ENCODE assay signal across 5 cellular contexts in the genomic region with DNA sequence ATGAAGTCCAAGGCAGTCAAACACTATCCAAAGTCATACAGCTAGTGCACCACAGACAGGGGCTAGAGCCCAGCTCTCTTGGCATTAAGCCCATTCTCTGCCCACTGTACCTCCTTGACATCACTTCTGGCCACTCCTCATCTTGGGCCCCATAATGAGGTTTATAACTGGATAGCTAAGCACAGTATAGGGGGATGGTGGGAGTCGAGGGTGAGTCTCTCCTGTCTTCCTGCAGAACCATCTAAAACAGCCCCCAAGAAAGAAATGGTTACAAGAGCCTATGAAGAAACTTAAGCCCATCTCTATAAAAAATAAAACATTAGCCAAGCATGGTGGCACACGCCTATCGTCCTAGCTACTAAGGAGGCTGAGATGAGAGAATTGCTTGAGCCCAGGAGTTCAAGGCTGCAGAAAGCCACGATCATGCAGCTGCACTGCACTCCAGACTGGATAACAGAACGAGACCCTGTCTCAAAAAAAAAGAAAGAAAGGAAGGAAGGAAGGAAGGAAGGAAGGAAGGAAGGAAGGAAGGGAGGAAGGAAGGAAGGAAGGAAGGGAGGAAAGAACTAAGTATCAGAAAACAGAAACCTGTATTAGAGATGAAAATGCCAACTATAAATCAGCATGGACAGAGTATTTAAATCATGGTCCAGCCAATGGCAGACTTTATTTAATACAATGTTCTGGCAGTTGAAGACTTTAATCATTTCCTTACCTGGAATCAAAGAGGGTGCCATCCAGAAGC.
A peak's percentile ranks its signal among the peaks of the same experiment; 100 is the strongest.
DNase-seq lines count a peak whose midpoint lies in the region; ATAC-seq, FAIRE-seq and TF ChIP-seq lines count a peak whose summit lies in the region.
"Not testable (repeated sequence)": the region's sequence is repeated elsewhere in the genome, so short reads cannot be mapped to it uniquely, and the experiment has no call there.

No MANE protein-coding gene starts in this region.

- H3K27me3 ChIP-seq in RWPE2 (ENCODE audit: insufficient read depth, poor library complexity, severe bottlenecking); mammary epithelial cell (ENCODE audit: insufficient read depth, low read length); keratinocyte (ENCODE audit: control insufficient read depth, extremely low read depth, insufficient read depth, low read length): not testable (repeated sequence)

- not testable (repeated sequence) for H3K27me3 Mint-ChIP-seq in activated T-helper 2 cell treated with anti-CD3 and anti-CD28 coated beads, Interferon-gamma antibody, Interleukin-2, Interleukin-4, amounts not matched to agents 10 μg/mL and 5 μg/mL and 100 μg/mL, durations not matched to agents 14 hours and 24 hours and 36 hours (ENCODE audit: low read depth); progenitor cell of endocrine pancreas

- not testable (repeated sequence) for H3K9ac ChIP-seq in mammary epithelial cell (ENCODE audit: insufficient read depth, low read length); keratinocyte (ENCODE audit: control insufficient read depth, extremely low read depth, insufficient read depth, low read length)

- H3K9me1 ChIP-seq in keratinocyte (ENCODE audit: control insufficient read depth, extremely low read depth, insufficient read depth, low read length), result not testable (repeated sequence)

- peak overlapping the region; percentile 52 for H3K27ac Mint-ChIP-seq in activated T-helper 2 cell treated with anti-CD3 and anti-CD28 coated beads, Interferon-gamma antibody, Interleukin-2, Interleukin-4, amounts not matched to agents 10 μg/mL and 5 μg/mL and 100 μg/mL, durations not matched to agents 14 hours and 24 hours and 36 hours
- H3K27ac Mint-ChIP-seq in progenitor cell of endocrine pancreas, result peak overlapping the region; percentile 31

- not testable (repeated sequence) for H3K4me3 ChIP-seq in RWPE2 (ENCODE audit: severe bottlenecking); mammary epithelial cell (replicated peaks in 1 of 3; ENCODE audit: insufficient read depth in 1 of 3, low read depth in 2 of 3, low read length in 3 of 3); keratinocyte (ENCODE audit: control insufficient read depth in 2 of 3, extremely low read depth in 1 of 3, insufficient read depth in 2 of 3, low read depth in 1 of 3, low read length in 3 of 3)

- not testable (repeated sequence) for TF ChIP-seq CTCF in RWPE2 (IDR thresholded peaks at IDR 0.05; ENCODE audit: poor library complexity, severe bottlenecking); mammary epithelial cell (conservative IDR thresholded peaks at IDR 0.05 in 1 of 2, IDR thresholded peaks at IDR 0.05 in 1 of 2; ENCODE audit: extremely low read depth in 1 of 2, insufficient read depth in 1 of 2, low read depth in 1 of 2, low read length in 2 of 2); keratinocyte (optimal IDR thresholded peaks at IDR 0.05 in 1 of 3, IDR thresholded peaks at IDR 0.05 in 1 of 3, conservative IDR thresholded peaks at IDR 0.05 in 1 of 3; ENCODE audit: extremely low read depth in 1 of 3, insufficient read depth in 2 of 3, low read length in 3 of 3); progenitor cell of endocrine pancreas (IDR thresholded peaks at IDR 0.05; ENCODE audit: unreplicated experiment)

- ATAC-seq in RWPE2 (ENCODE audit: low read depth), result not testable (repeated sequence)

- not testable (repeated sequence) for H3K4me3 Mint-ChIP-seq in activated T-helper 2 cell treated with anti-CD3 and anti-CD28 coated beads, Interferon-gamma antibody, Interleukin-2, Interleukin-4, amounts not matched to agents 10 μg/mL and 5 μg/mL and 100 μg/mL, durations not matched to agents 14 hours and 24 hours and 36 hours (ENCODE audit: low read depth); progenitor cell of endocrine pancreas (ENCODE audit: low read depth)

- BruUV-seq in mammary epithelial cell (replicated peaks; lab: Mats Ljungman, UMichigan), result not testable (repeated sequence)

- intact Hi-C loops in activated T-helper 2 cell treated with anti-CD3 and anti-CD28 coated beads, Interferon-gamma antibody, Interleukin-2, Interleukin-4, amounts not matched to agents 10 μg/mL and 5 μg/mL and 100 μg/mL, durations not matched to agents 14 hours and 24 hours and 36 hours (cut with micrococcal nuclease); mammary epithelial cell (cut with micrococcal nuclease): not testable (repeated sequence)

- not testable (repeated sequence) for H3K36me3 Mint-ChIP-seq in activated T-helper 2 cell treated with anti-CD3 and anti-CD28 coated beads, Interferon-gamma antibody, Interleukin-2, Interleukin-4, amounts not matched to agents 10 μg/mL and 5 μg/mL and 100 μg/mL, durations not matched to agents 14 hours and 24 hours and 36 hours (ENCODE audit: low read depth); progenitor cell of endocrine pancreas (ENCODE audit: insufficient read depth)

- H3K36me3 ChIP-seq in RWPE2 (ENCODE audit: low read depth); mammary epithelial cell (ENCODE audit: insufficient read depth, low read length); keratinocyte (ENCODE audit: control insufficient read depth in 2 of 2, extremely low read depth in 1 of 2, insufficient read depth in 2 of 2, low read length in 2 of 2): not testable (repeated sequence)

- not testable (repeated sequence) for H3K9me3 ChIP-seq in RWPE2 (ENCODE audit: severe bottlenecking); mammary epithelial cell (replicated peaks; ENCODE audit: insufficient read depth, low read length); keratinocyte (ENCODE audit: control insufficient read depth, low read depth, low read length)

- H2AFZ ChIP-seq in mammary epithelial cell (ENCODE audit: low read depth, low read length); keratinocyte (ENCODE audit: control insufficient read depth, low read length): not testable (repeated sequence)

- not testable (repeated sequence) for FAIRE-seq in keratinocyte (lab: Jason Lieb, UNC)

- DNase-seq in RWPE2 (ENCODE audit: low spot score); activated T-helper 2 cell treated with anti-CD3 and anti-CD28 coated beads, Interferon-gamma antibody, Interleukin-2, Interleukin-4, amounts not matched to agents 10 μg/mL and 5 μg/mL and 100 μg/mL, durations not matched to agents 14 hours and 24 hours and 36 hours (ENCODE audit: low spot score); mammary epithelial cell; keratinocyte (ENCODE audit: low read depth, low spot score); progenitor cell of endocrine pancreas (ENCODE audit: low spot score, unreplicated experiment): not testable (repeated sequence)

- H3K4me1 Mint-ChIP-seq in activated T-helper 2 cell treated with anti-CD3 and anti-CD28 coated beads, Interferon-gamma antibody, Interleukin-2, Interleukin-4, amounts not matched to agents 10 μg/mL and 5 μg/mL and 100 μg/mL, durations not matched to agents 14 hours and 24 hours and 36 hours (ENCODE audit: low read depth); progenitor cell of endocrine pancreas (ENCODE audit: low read depth): not testable (repeated sequence)

- H3K27ac ChIP-seq in RWPE2 (ENCODE audit: poor library complexity, severe bottlenecking) (peak overlapping the region; percentile 59), mammary epithelial cell (ENCODE audit: insufficient read depth, low read depth, low read length) (peak overlapping the region; percentile 44), keratinocyte (ENCODE audit: control insufficient read depth, insufficient read depth, low read length) (peak overlapping the region; percentile 44)

- H3K4me1 ChIP-seq in RWPE2 (ENCODE audit: insufficient read depth, poor library complexity, severe bottlenecking) (peaks cover 22% of the 10 kb centered on the region), mammary epithelial cell (ENCODE audit: insufficient read depth, low read length) (peaks cover 12% of the 10 kb centered on the region), keratinocyte (ENCODE audit: control insufficient read depth, extremely low read depth, insufficient read depth, low read length) (peaks cover 13% of the 10 kb centered on the region)

- not testable (repeated sequence) for H3K9me3 Mint-ChIP-seq in activated T-helper 2 cell treated with anti-CD3 and anti-CD28 coated beads, Interferon-gamma antibody, Interleukin-2, Interleukin-4, amounts not matched to agents 10 μg/mL and 5 μg/mL and 100 μg/mL, durations not matched to agents 14 hours and 24 hours and 36 hours; progenitor cell of endocrine pancreas (ENCODE audit: low read depth)

- dilution Hi-C loops in mammary epithelial cell (cut with HindIII; ENCODE audit: low sequenced_read_pairs); keratinocyte (cut with MboI; ENCODE audit: extremely low pct_ligation_motif_present, low sequenced_read_pairs): not testable (repeated sequence)

- 93% methylated on average over 5 of the region's 5 CpGs for WGBS in mammary epithelial cell (ENCODE audit: low coverage, missing lambda C conversion rate)

- in situ Hi-C loops in mammary epithelial cell (cut with MboI; ENCODE audit: low sequenced_read_pairs in 2 of 2), result not testable (repeated sequence)

- CTCF ChIA-PET in mammary epithelial cell (lab: Charles Lee; ENCODE audit: low non-redundant PET), result not testable (repeated sequence)

- not testable (repeated sequence) for H3K4me2 ChIP-seq in mammary epithelial cell (ENCODE audit: insufficient read depth, low read depth, low read length); keratinocyte (ENCODE audit: control insufficient read depth, extremely low read depth, insufficient read depth, low read depth, low read length)

- not testable (repeated sequence) for H3K79me2 ChIP-seq in mammary epithelial cell (ENCODE audit: insufficient read depth, low read length); keratinocyte (ENCODE audit: control insufficient read depth, insufficient read depth, low read length)

- H4K20me1 ChIP-seq in mammary epithelial cell (ENCODE audit: insufficient read depth, low read length); keratinocyte (ENCODE audit: control insufficient read depth, extremely low read depth, insufficient read depth, low read length): not testable (repeated sequence)
